ENCODE assay signal across 33 cellular contexts in genomic region chr16:8330761-8331160, GRCh38.
A peak's percentile ranks its signal among the peaks of the same experiment; 100 is the strongest.
DNase-seq lines count a peak whose midpoint lies in the region; ATAC-seq, FAIRE-seq and TF ChIP-seq lines count a peak whose summit lies in the region.
"Had no signal": no experiment of that assay in that cellular context is flagged by ENCODE, and none has a peak within 500 bp of the region (broad histone marks: within the 10 kb centered on the region; RNA-seq: fewer than 3 reads in every experiment).

No MANE protein-coding gene starts in this region.

- TF ChIP-seq EP300 in HepG2 (IDR thresholded peaks at IDR 0.05; ENCODE audit: low read depth in 2 of 2, low read length in 2 of 2), result no peak
- no peak for TF ChIP-seq EP300 in HepG2 (CRISPR knock-in tag; IDR thresholded peaks at IDR 0.05; ENCODE audit: borderline replicate concordance)
- TF ChIP-seq EP300 in K562 (IDR thresholded peaks at IDR 0.05; ENCODE audit: low read length), result no peak

- no peaks in the 10 kb centered on the region; a peak in 1 of 5 replicates for H3K27me3 ChIP-seq in HepG2 (ENCODE audit: control insufficient read depth in 1 of 2, insufficient read depth in 2 of 2, low read length in 2 of 2)
- no peaks in the 10 kb centered on the region for H3K27me3 ChIP-seq in right lobe of liver
- peaks cover 2 to 12% of the 10 kb centered on the region in 2 experiments; a peak in 4 of 5 replicates for H3K27me3 ChIP-seq in K562 (ENCODE audit: control insufficient read depth in 2 of 2, insufficient read depth in 2 of 2, low read length in 2 of 2)
- H3K27me3 ChIP-seq in prostate gland (replicated peaks; ENCODE audit: insufficient read depth), result no peaks in the 10 kb centered on the region
- H3K27me3 ChIP-seq: BE2C; BLaER1; BLaER1 treated with 17β-estradiol and CSF1 and Interleukin-3, amounts not matched to agents 10 nM and 100 nM had no signal

- in situ Hi-C loops in HepG2 (cut with HindIII; ENCODE audit: extremely low pct_ligation_motif_present, low pct_unique_long_range_greater_than_20kb) (no loop called here), K562 (cut with MboI) (no loop called here)

- WGBS in HepG2 (ENCODE audit: low lambda C conversion rate), result 8% methylated on average over 5 of the region's 5 CpGs
- WGBS in right lobe of liver (ENCODE audit: insufficient coverage, low coverage, low lambda C conversion rate, missing lambda C conversion rate), result 47% methylated on average over 5 of the region's 5 CpGs
- WGBS in K562 (ENCODE audit: insufficient coverage, low coverage, missing lambda C conversion rate), result 0% methylated on average over 5 of the region's 5 CpGs
- 71% methylated on average over 5 of the region's 5 CpGs for WGBS in prostate gland

- FAIRE-seq in HepG2 (lab: Jason Lieb, UNC) (no peak), K562 (lab: Jason Lieb, UNC) (no peak), urothelium cell line (lab: Jason Lieb, UNC) (peak; percentile 88)
- FAIRE-seq: A204.1, A549, D721Med had no signal

- ATAC-seq in HepG2, result no peak
- no peak for ATAC-seq in right lobe of liver
- no peak for ATAC-seq in K562
- ATAC-seq: A549; CD8-positive, alpha-beta T cell had no signal

- H3K9me1 ChIP-seq in K562 (ENCODE audit: control insufficient read depth, insufficient read depth, low read length), result no peaks in the 10 kb centered on the region

- DNase-seq in HepG2 (ENCODE audit: low spot score) (no peak), right lobe of liver (no peak), K562 (ENCODE audit: extremely low read depth in 1 of 4, low spot score in 3 of 4) (no peak), urothelium cell line (ENCODE audit: low spot score) (no peak), H4 (ENCODE audit: low spot score) (no peak), prostate gland (ENCODE audit: low spot score) (no peak)
- DNase-seq: 8988T; ACHN; AML-193; BE2C; C1 segment of cervical spinal cord; Caco-2; Calu3; CD4-positive, alpha-beta memory T cell; CD4-positive, alpha-beta T cell; CD4-positive, CD25-positive, alpha-beta regulatory T cell; CD8-positive, alpha-beta memory T cell; CD8-positive, alpha-beta T cell; COR-L47; DMS 273 treated with DMSO at 0.1 percent for 48 hours; DMS153; DMS53; DMS79; DMS79 treated with DMSO at 0.1 percent for 48 hours; DND-41; EL had no signal

- intact Hi-C loops in HepG2 (cut with micrococcal nuclease; ENCODE audit: unreplicated experiment), result loop anchor here (10.0 kb wide), 1 partner anchor 64 kb away; no protein-coding TSS in a partner anchor
- intact Hi-C loops in right lobe of liver (cut with DNase I), result no loop called here
- intact Hi-C loops in K562 (cut with micrococcal nuclease), result no loop called here
- intact Hi-C loops in prostate gland (cut with DNase I), result no loop called here

- H3K4me1 ChIP-seq in HepG2 (ENCODE audit: insufficient read depth, low read length) (no peaks in the 10 kb centered on the region), right lobe of liver (no peaks in the 10 kb centered on the region), K562 (replicated peaks in 1 of 2; ENCODE audit: control insufficient read depth in 2 of 2, insufficient read depth in 2 of 2, low read length in 2 of 2) (no peaks in the 10 kb centered on the region), prostate gland (replicated peaks) (no peaks in the 10 kb centered on the region)
- H3K4me1 ChIP-seq: A549; BE2C; BLaER1; BLaER1 treated with 17β-estradiol and CSF1 and Interleukin-3, amounts not matched to agents 10 nM and 100 nM; Caco-2 had no signal

- POLR2A ChIA-PET in HepG2 (lab: Yijun Ruan, JAX), result no interaction called here
- POLR2A ChIA-PET in K562 (lab: Yijun Ruan, JAX), result interaction anchor here (0.6 kb wide), 1 partner anchor 820 kb away, joined by 3 read pairs; no protein-coding TSS in a partner anchor

- no peaks in the 10 kb centered on the region for H3K79me2 ChIP-seq in HepG2 (ENCODE audit: insufficient read depth, low read length)
- H3K79me2 ChIP-seq in K562 (ENCODE audit: control insufficient read depth, insufficient read depth, low read length), result no peaks in the 10 kb centered on the region

- TF ChIP-seq CTCF in HepG2 (CRISPR knock-in tag; IDR thresholded peaks at IDR 0.05) (no peak), right lobe of liver (IDR thresholded peaks at IDR 0.05) (no peak), K562 (IDR thresholded peaks at IDR 0.05 in 2 of 3, conservative IDR thresholded peaks at IDR 0.05 in 1 of 3; ENCODE audit: insufficient read depth in 2 of 3, low read depth in 1 of 3, low read length in 3 of 3) (no peak), prostate gland (IDR thresholded peaks at IDR 0.05) (no peak)

- H3K4me2 ChIP-seq in HepG2 (ENCODE audit: low read depth, low read length) (no peak overlapping the region), K562 (ENCODE audit: insufficient read depth, low read length) (no peak overlapping the region)
- H3K4me2 ChIP-seq: A549; BLaER1; BLaER1 treated with 17β-estradiol and CSF1 and Interleukin-3, amounts not matched to agents 10 nM and 100 nM had no signal

- H2AFZ ChIP-seq in HepG2 (ENCODE audit: low read length) (no peak overlapping the region), K562 (ENCODE audit: low read depth, low read length) (no peak overlapping the region)

- TF ChIP-seq RAD21 in HepG2 (CRISPR knock-in tag; IDR thresholded peaks at IDR 0.05), result no peak
- no peak for TF ChIP-seq RAD21 in K562 (CRISPR knock-in tag; conservative IDR thresholded peaks at IDR 0.05 in 1 of 2, IDR thresholded peaks at IDR 0.05 in 1 of 2)

- BruUV-seq in HepG2 (replicated peaks; lab: Mats Ljungman, UMichigan) (no TSS peak), K562 (replicated peaks; lab: Mats Ljungman, UMichigan) (no TSS peak)

- H3K9me3 ChIP-seq in HepG2 (ENCODE audit: low read length) (no peaks in the 10 kb centered on the region), right lobe of liver (peaks cover 0 to 5% (median 0%) of the 10 kb centered on the region in 4 donors), K562 (replicated peaks; ENCODE audit: control insufficient read depth, insufficient read depth, low read depth, low read length) (no peaks in the 10 kb centered on the region), prostate gland (no peaks in the 10 kb centered on the region)
- H3K9me3 ChIP-seq: A549, BE2C, Caco-2 had no signal

- H3K36me3 ChIP-seq in HepG2 (replicated peaks in 1 of 2; ENCODE audit: control insufficient read depth in 1 of 2, insufficient read depth in 2 of 2, low read length in 2 of 2) (no peaks in the 10 kb centered on the region), right lobe of liver (no peaks in the 10 kb centered on the region), K562 (ENCODE audit: control insufficient read depth, insufficient read depth, low read length) (no peaks in the 10 kb centered on the region), prostate gland (no peaks in the 10 kb centered on the region)
- H3K36me3 ChIP-seq: BE2C; BLaER1; BLaER1 treated with 17β-estradiol and CSF1 and Interleukin-3, amounts not matched to agents 10 nM and 100 nM had no signal

- no peak overlapping the region for H3K9ac ChIP-seq in HepG2 (ENCODE audit: insufficient read depth, low read depth, low read length)
- no peak overlapping the region for H3K9ac ChIP-seq in K562 (ENCODE audit: insufficient read depth in 1 of 2, low read depth in 2 of 2, low read length in 2 of 2)
- H3K9ac ChIP-seq: BLaER1; BLaER1 treated with 17β-estradiol and CSF1 and Interleukin-3, amounts not matched to agents 10 nM and 100 nM had no signal

- H3K27ac ChIP-seq in HepG2 (ENCODE audit: extremely low read length, insufficient read depth, low read length) (no peak overlapping the region), right lobe of liver (no peak overlapping the region), K562 (ENCODE audit: extremely low read depth, low read depth, low read length) (no peak overlapping the region), prostate gland (no peak overlapping the region)
- H3K27ac ChIP-seq: 22Rv1; A549; BLaER1; BLaER1 treated with 17β-estradiol and CSF1 and Interleukin-3, amounts not matched to agents 10 nM and 100 nM; C4-2B had no signal

- H4K20me1 ChIP-seq in HepG2 (ENCODE audit: insufficient read depth, low read length) (no peaks in the 10 kb centered on the region), K562 (replicated peaks; ENCODE audit: control insufficient read depth, insufficient read depth, low read length) (no peaks in the 10 kb centered on the region)
- H4K20me1 ChIP-seq: BLaER1; BLaER1 treated with 17β-estradiol and CSF1 and Interleukin-3, amounts not matched to agents 10 nM and 100 nM had no signal

- no peak for TF ChIP-seq POLR2A in HepG2 (IDR thresholded peaks at IDR 0.05; ENCODE audit: insufficient read depth in 1 of 2, low read depth in 2 of 2, low read length in 2 of 2)
- TF ChIP-seq POLR2A in right lobe of liver (IDR thresholded peaks at IDR 0.05), result no peak
- TF ChIP-seq POLR2A in K562 (conservative IDR thresholded peaks at IDR 0.05), result no peak
- no peak for TF ChIP-seq POLR2A in prostate gland (IDR thresholded peaks at IDR 0.05)

- H3K4me3 ChIP-seq in HepG2 (replicated peaks in 1 of 3; ENCODE audit: insufficient read depth in 1 of 3, low read depth in 2 of 3, low read length in 3 of 3) (no peak overlapping the region), right lobe of liver (no peak overlapping the region), K562 (no peak overlapping the region), prostate gland (no peak overlapping the region)
- H3K4me3 ChIP-seq: A549; BLaER1; BLaER1 treated with 17β-estradiol and CSF1 and Interleukin-3, amounts not matched to agents 10 nM and 100 nM had no signal

- CTCF ChIA-PET in HepG2 (lab: Yijun Ruan, JAX; ENCODE audit: low intra/inter-chr PET ratio, low total read pairs), result no interaction called here
- CTCF ChIA-PET in K562 (lab: Yijun Ruan, JAX; ENCODE audit: low intra/inter-chr PET ratio), result no interaction called here

TF ChIP-seq in HepG2, 621 proteins besides CTCF, POLR2A, EP300 and RAD21 (continues in another document):
- no peak for TF ChIP-seq SMARCC2 (IDR thresholded peaks at IDR 0.05)

TF ChIP-seq in K562, 482 proteins besides CTCF, POLR2A, EP300 and RAD21:
- TF ChIP-seq ZKSCAN8 (CRISPR knock-in tag; IDR thresholded peaks at IDR 0.05), result no peak
- no peak for TF ChIP-seq ELK1 (CRISPR knock-in tag; IDR thresholded peaks at IDR 0.05)
- peak; percentile 6; the same call in 1 of the 2 replicates for TF ChIP-seq ZNF316 (IDR thresholded peaks at IDR 0.05)

Comparison
In these comparisons a context has a peak if more than half of its experiments do, and no peak if none do; other contexts are left out.
1. Of the 241 proteins assayed by ChIP-seq in both HepG2 and K562: peak only in HepG2: MAFF and MAFK; only in K562: none; in both: none; in neither: 239.